In genomic region chr10:68804692-68805091, GRCh38 we compare ENCODE assay signal across 8 cellular contexts.
"Had no signal": no experiment of that assay in that cellular context is flagged by ENCODE, and none has a peak within 500 bp of the region (broad histone marks: within the 10 kb centered on the region; RNA-seq: fewer than 3 reads in every experiment).

No MANE protein-coding gene starts in this region.

- H3K4me3 ChIP-seq: GM12878 had no signal

- DNase-seq: GDM1, GF-D8 had no signal

- FAIRE-seq: G401.6, GM12878, GM12891, GM12892, GM18507, GM19239 had no signal

- ATAC-seq: GM12878 had no signal
